In genomic region chr18:80147037-80147417, GRCh38 we compare ENCODE assay signal across 8 cellular contexts. TPM values are rescaled to one million over a fixed set of nuclear protein-coding genes. Genes with fewer than 3 reads are reported as not detected.
DNase-seq lines count a peak whose midpoint lies in the region; ATAC-seq and TF ChIP-seq lines count a peak whose summit lies in the region.

No MANE protein-coding gene starts in this region.

- H3K36me3 Mint-ChIP-seq in Caco-2 (ENCODE audit: insufficient read depth, unreplicated experiment) (peaks cover 12% of the 10 kb centered on the region), nephron (ENCODE audit: low read depth) (peaks cover 13% of the 10 kb centered on the region)
- H3K36me3 Mint-ChIP-seq in dendritic cell treated with granulocyte-macrophage colony-stimulating factor and Interleukin-4, amounts not matched to agents 40 ng/mL and 50 ng/mL, for 4 days (ENCODE audit: low read depth) = peaks cover 9% of the 10 kb centered on the region

- H3K4me3 ChIP-seq in Caco-2 (ENCODE audit: low read depth, low read length) = peak overlapping the region; percentile 54
- H3K4me3 ChIP-seq in HUES64 (ENCODE audit: low read length) = peak overlapping the region; percentile 49

- no peak for TF ChIP-seq CTCF in Caco-2 (IDR thresholded peaks at IDR 0.05; ENCODE audit: insufficient read depth in 1 of 2, low read depth in 1 of 2, low read length in 1 of 2, severe bottlenecking in 1 of 2, unreplicated experiment in 1 of 2)
- TF ChIP-seq CTCF in nephron (IDR thresholded peaks at IDR 0.05; ENCODE audit: unreplicated experiment in 3 of 3) = no peak

- H3K9me3 Mint-ChIP-seq in Caco-2 (ENCODE audit: unreplicated experiment) = no peaks in the 10 kb centered on the region
- no peaks in the 10 kb centered on the region for H3K9me3 Mint-ChIP-seq in dendritic cell treated with granulocyte-macrophage colony-stimulating factor and Interleukin-4, amounts not matched to agents 40 ng/mL and 50 ng/mL, for 4 days
- H3K9me3 Mint-ChIP-seq in nephron = no peaks in the 10 kb centered on the region

- H3K27me3 Mint-ChIP-seq in Caco-2 (ENCODE audit: insufficient read depth, unreplicated experiment) = no peaks in the 10 kb centered on the region
- peaks cover 5% of the 10 kb centered on the region for H3K27me3 Mint-ChIP-seq in dendritic cell treated with granulocyte-macrophage colony-stimulating factor and Interleukin-4, amounts not matched to agents 40 ng/mL and 50 ng/mL, for 4 days
- no peaks in the 10 kb centered on the region for H3K27me3 Mint-ChIP-seq in nephron (ENCODE audit: low read depth)

- H3K9ac ChIP-seq in HUES64 (ENCODE audit: low read depth, low read length) = no peak overlapping the region

- peak; percentile 36 for ATAC-seq in GM19463 (IDR thresholded peaks at IDR 0.05; ENCODE audit: unreplicated experiment)

- POLR2A ChIA-PET in Caco-2 (lab: Charles Lee) = interaction anchor here (1.3 kb wide), 2 partner anchors 38 to 183 kb away, joined by 3 to 4 read pairs; partner anchors contain the start of genes ADNP2 and HSBP1L1

- H3K4me1 Mint-ChIP-seq in Caco-2 (ENCODE audit: low read depth, unreplicated experiment) (no peaks in the 10 kb centered on the region), nephron (peaks cover 5% of the 10 kb centered on the region)
- H3K4me1 Mint-ChIP-seq in dendritic cell treated with granulocyte-macrophage colony-stimulating factor and Interleukin-4, amounts not matched to agents 40 ng/mL and 50 ng/mL, for 4 days (ENCODE audit: low read depth) = peaks cover 21% of the 10 kb centered on the region

- H3K9me3 ChIP-seq in Caco-2 (no peaks in the 10 kb centered on the region), HUES64 (ENCODE audit: insufficient read depth, low read depth, low read length) (no peaks in the 10 kb centered on the region)

- H3K27ac ChIP-seq in HUES64 (ENCODE audit: low read depth, low read length) = no peak overlapping the region

- no peaks in the 10 kb centered on the region for H3K27me3 ChIP-seq in Caco-2 (replicated peaks; ENCODE audit: control insufficient read depth, insufficient read depth, low read length)
- no peaks in the 10 kb centered on the region for H3K27me3 ChIP-seq in HUES64 (ENCODE audit: insufficient read depth, low read length)

- no TSS peak for BruUV-seq in Caco-2 (replicated peaks; lab: Mats Ljungman, UMichigan)

- DNase-seq in Caco-2 = peak in 1 of 2 experiments; percentile 10
- DNase-seq in erythroblast (lab: John Stamatoyannopoulos, UW) = no peak
- no peak for DNase-seq in activated CD8-positive, alpha-beta memory T cell treated with anti-CD3 and anti-CD28 coated beads, Interleukin-2, amount 50 U/mL, for 4 hours
- no peak for DNase-seq in pons (ENCODE audit: low spot score)

- WGBS in HUES64 = 97% methylated on average over 12 of the region's 12 CpGs

- no peak overlapping the region for H3K27ac Mint-ChIP-seq in Caco-2 (ENCODE audit: unreplicated experiment)
- H3K27ac Mint-ChIP-seq in dendritic cell treated with granulocyte-macrophage colony-stimulating factor and Interleukin-4, amounts not matched to agents 40 ng/mL and 50 ng/mL, for 4 days = peak overlapping the region; percentile 86
- H3K27ac Mint-ChIP-seq in nephron = peak overlapping the region in 1 of 3 experiments; percentile 35

- intact Hi-C loops in Caco-2 (cut with micrococcal nuclease; ENCODE audit: unreplicated experiment) = loop anchor here (10.0 kb wide), 1 partner anchor 112 kb away; the partner anchor contains the start of gene RBFA
- intact Hi-C loops in dendritic cell treated with granulocyte-macrophage colony-stimulating factor and Interleukin-4, amounts not matched to agents 40 ng/mL and 50 ng/mL, for 4 days (cut with micrococcal nuclease) = loop anchor here (1.0 to 10.0 kb wide), 4 partner anchors 35 to 472 kb away; partner anchors contain the start of genes CTDP1, RBFA and TXNL4A

- CTCF ChIA-PET in Caco-2 (lab: Charles Lee) = no interaction called here

- H3K4me3 Mint-ChIP-seq in Caco-2 (ENCODE audit: unreplicated experiment) (peak overlapping the region; percentile 81), nephron (peak overlapping the region; percentile 76 to 86 (median 85))
- peak overlapping the region; percentile 81 for H3K4me3 Mint-ChIP-seq in dendritic cell treated with granulocyte-macrophage colony-stimulating factor and Interleukin-4, amounts not matched to agents 40 ng/mL and 50 ng/mL, for 4 days

- H3K36me3 ChIP-seq in Caco-2 (ENCODE audit: control insufficient read depth, insufficient read depth, low read length) = no peaks in the 10 kb centered on the region
- peaks cover 14% of the 10 kb centered on the region for H3K36me3 ChIP-seq in HUES64 (ENCODE audit: insufficient read depth, low read length)

- TF ChIP-seq POLR2A in erythroblast (IDR thresholded peaks at IDR 0.05; ENCODE audit: low read length) = no peak

- H3K4me1 ChIP-seq in Caco-2 (no peaks in the 10 kb centered on the region), HUES64 (ENCODE audit: insufficient read depth, low read length) (no peaks in the 10 kb centered on the region)

RNA-seq across cellular contexts. Expression of gene ADNP2, which starts 38.0 kb away (rescaled TPM):
- total RNA-seq in Caco-2 (2022) = 21.4 and 22.1 TPM in 2 replicates
- 33.3 TPM for polyA plus RNA-seq in HUES64 (2013, experiment 1 of 2)
- polyA plus RNA-seq in HUES64 (2013, experiment 2 of 2) = 32.1 TPM
